ENCODE assay signal across 1 cellular context in the genomic region with DNA sequence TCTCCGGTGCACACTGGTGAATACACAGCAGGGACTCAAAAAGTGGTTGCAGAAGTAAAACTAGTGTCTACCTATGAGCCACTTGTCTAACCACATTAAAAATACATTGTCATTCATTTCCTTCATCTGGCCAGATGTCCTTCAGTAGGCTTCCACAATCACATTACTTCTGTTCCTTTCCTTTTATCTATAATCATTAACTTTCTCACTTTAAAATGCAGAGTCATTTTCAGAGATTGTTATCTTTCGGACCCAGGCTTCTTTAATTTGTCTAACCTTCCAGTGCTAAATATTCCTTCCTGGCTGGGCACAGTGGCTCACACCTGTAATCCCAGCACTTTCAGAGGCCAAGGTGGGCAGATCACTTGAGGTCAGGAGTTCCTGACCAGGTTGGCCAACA.
A peak's percentile ranks its signal among the peaks of the same experiment; 100 is the strongest.
TF ChIP-seq lines count a peak whose summit lies in the region.

No MANE protein-coding gene starts in this region.

TF ChIP-seq in GM12878, 131 proteins besides CTCF, POLR2A, EP300 and RAD21:
- TF ChIP-seq PAX8 (IDR thresholded peaks at IDR 0.05) (no peak), MTA2 (IDR thresholded peaks at IDR 0.05; ENCODE audit: low read depth) (0 out of 2 replicates have a peak, but pooled peaks have one; percentile 10)
